In genomic region chr2:6866239-6866745, GRCh38 we compare ENCODE assay signal across 8 cellular contexts. TPM values are rescaled to one million over a fixed set of nuclear protein-coding genes. Genes with fewer than 3 reads are reported as not detected.
A peak's percentile ranks its signal among the peaks of the same experiment; 100 is the strongest.
DNase-seq lines count a peak whose midpoint lies in the region; ATAC-seq, FAIRE-seq and TF ChIP-seq lines count a peak whose summit lies in the region.

No MANE protein-coding gene starts in this region.

- H3K36me3 ChIP-seq in OCI-LY1 (ENCODE audit: insufficient read depth, low read length) (no peaks in the 10 kb centered on the region), astrocyte (ENCODE audit: insufficient read depth, low read length) (no peaks in the 10 kb centered on the region), spleen (peaks cover 0 to 22% (median 8%) of the 10 kb centered on the region in 6 donors)

- H2AFZ ChIP-seq in OCI-LY1 (ENCODE audit: low read length) = no peak overlapping the region
- peak overlapping the region; percentile 75 for H2AFZ ChIP-seq in astrocyte (ENCODE audit: low read depth, low read length)

- H3K27me3 ChIP-seq in OCI-LY1 (ENCODE audit: insufficient read depth, low read length) (no peaks in the 10 kb centered on the region; the same call in 1 of the 2 replicates), astrocyte (ENCODE audit: insufficient read depth, low read length) (peaks cover 2% of the 10 kb centered on the region), spleen (replicated peaks in 1 of 7) (no peaks in the 10 kb centered on the region)

- peaks cover 6% of the 10 kb centered on the region for H3K4me1 ChIP-seq in OCI-LY1 (ENCODE audit: insufficient read depth, low read length, severe bottlenecking)
- H3K4me1 ChIP-seq in astrocyte (ENCODE audit: insufficient read depth, low read length) = peaks cover 7% of the 10 kb centered on the region
- peaks cover 9 to 37% (median 28%) of the 10 kb centered on the region in 6 donors for H3K4me1 ChIP-seq in spleen

- H3K4me1 Mint-ChIP-seq in astrocyte (ENCODE audit: low read depth, unreplicated experiment) = peaks cover 22% of the 10 kb centered on the region

- no peak for TF ChIP-seq POLR2A in spleen (IDR thresholded peaks at IDR 0.05)

- H3K9me3 ChIP-seq in OCI-LY1 (ENCODE audit: low read length) (no peaks in the 10 kb centered on the region), astrocyte (ENCODE audit: insufficient read depth, low read depth, low read length) (no peaks in the 10 kb centered on the region), spleen (peaks cover 0 to 3% (median 0%) of the 10 kb centered on the region in 8 donors)

- H3K27ac Mint-ChIP-seq in astrocyte (ENCODE audit: unreplicated experiment) = peak overlapping the region; percentile 67

- intact Hi-C loops in spleen (cut with DNase I; ENCODE audit: low total_unique reads) = no loop called here

- ATAC-seq in GM19328 (IDR thresholded peaks at IDR 0.05; ENCODE audit: unreplicated experiment) (peak; percentile 33), HG03469 (IDR thresholded peaks at IDR 0.05; ENCODE audit: unreplicated experiment) (peak; percentile 34)

- TF ChIP-seq CTCF in OCI-LY1 (IDR thresholded peaks at IDR 0.05; ENCODE audit: low read length) (no peak), astrocyte (IDR thresholded peaks at IDR 0.05; ENCODE audit: insufficient read depth, low read depth, low read length) (peak; percentile 38), spleen (IDR thresholded peaks at IDR 0.05 in 8 of 11, conservative IDR thresholded peaks at IDR 0.05 in 3 of 11) (peak in 9 of 11 experiments; percentile 17 to 63 (median 40))

- H3K9ac ChIP-seq in OCI-LY1 (ENCODE audit: low read length) = no peak overlapping the region
- peak overlapping the region; percentile 73 for H3K9ac ChIP-seq in astrocyte (ENCODE audit: low read length)

- no peaks in the 10 kb centered on the region for H3K79me2 ChIP-seq in OCI-LY1 (ENCODE audit: insufficient read depth, low read length)
- H3K79me2 ChIP-seq in astrocyte (ENCODE audit: insufficient read depth, low read length) = no peaks in the 10 kb centered on the region

- H3K36me3 Mint-ChIP-seq in astrocyte (ENCODE audit: low read depth, unreplicated experiment) = peaks cover 18% of the 10 kb centered on the region

- H3K9me3 Mint-ChIP-seq in astrocyte (ENCODE audit: unreplicated experiment) = peaks cover 7% of the 10 kb centered on the region

- H3K27ac ChIP-seq in OCI-LY1 (ENCODE audit: low read depth, low read length, poor library complexity, severe bottlenecking) = no peak overlapping the region
- H3K27ac ChIP-seq in astrocyte (ENCODE audit: low read depth, low read length) = no peak overlapping the region
- peak overlapping the region; percentile 61 to 94 (median 88) for H3K27ac ChIP-seq in spleen

- peak; percentile 39 for DNase-seq in D341Med (ENCODE audit: low spot score)
- peak; percentile 18 for DNase-seq in astrocyte (ENCODE audit: low read depth)
- peak; percentile 39 for DNase-seq in iPS-NIHi7 (ENCODE audit: extremely low spot score)
- peak; percentile 77 for DNase-seq in spleen
- DNase-seq in GOT3 (lab: John Stamatoyannopoulos, UW) = no peak

- no peak for FAIRE-seq in astrocyte (lab: Jason Lieb, UNC)

- H3K9me2 ChIP-seq in OCI-LY1 (ENCODE audit: low read depth, low read length) = no peaks in the 10 kb centered on the region

- H4K20me1 ChIP-seq in OCI-LY1 (ENCODE audit: insufficient read depth, low read length) (no peaks in the 10 kb centered on the region), astrocyte (ENCODE audit: insufficient read depth, low read length) (no peaks in the 10 kb centered on the region)

- H3K27me3 Mint-ChIP-seq in astrocyte (ENCODE audit: low read depth, unreplicated experiment) = peaks cover 4% of the 10 kb centered on the region

- H3F3A ChIP-seq in OCI-LY1 (ENCODE audit: insufficient read depth, low read length) = no peaks in the 10 kb centered on the region

- peak overlapping the region; percentile 91 for H3K4me3 Mint-ChIP-seq in astrocyte (ENCODE audit: unreplicated experiment)

- H3K4me2 ChIP-seq in OCI-LY1 (ENCODE audit: low read length) = peak overlapping the region; percentile 63; the same call in 1 of the 2 replicates
- peak overlapping the region; percentile 92 for H3K4me2 ChIP-seq in astrocyte (ENCODE audit: low read length)

- WGBS in spleen, 5 donors = 5 to 8% (median 6%) methylated on average over 10 of the region's 10 CpGs

- H3K4me3 ChIP-seq in OCI-LY1 (ENCODE audit: low read depth, low read length, poor library complexity, severe bottlenecking) (peak overlapping the region; percentile 55), astrocyte (ENCODE audit: insufficient read depth, low read depth, low read length) (peak overlapping the region; percentile 67), spleen (peak overlapping the region; percentile 68 to 96 (median 90))

RNA-seq across cellular contexts. Expression of gene CMPK2, which starts 0.6 kb away (rescaled TPM):
- total RNA-seq in astrocyte (32.5 and 38.6 TPM in 2 replicates), spleen (10 to 100 TPM in 4 of 7 donors, 1 to 10 TPM in 3; 6.7 to 18.8 (median 12.0) TPM)
- 1 to 10 TPM; 2.5 to 8.0 (median 4.4) TPM for polyA plus RNA-seq in spleen

RNA-seq across cellular contexts. Expression of gene RSAD2, which starts 11.3 kb away (rescaled TPM):
- total RNA-seq in astrocyte (9.5 and 11.8 TPM in 2 replicates), spleen (10 to 100 TPM in 5 of 7 donors, 1 to 10 TPM in 2; 6.2 to 18.6 (median 12.0) TPM)
- 1 to 10 TPM; 2.1 to 4.7 (median 3.1) TPM for polyA plus RNA-seq in spleen

RNA-seq across cellular contexts. Expression of gene RNF144A, which starts 50.9 kb away (rescaled TPM):
- total RNA-seq in astrocyte (2.9 and 4.9 TPM in 2 replicates), spleen (10 to 100 TPM; 42.5 to 86.6 (median 67.1) TPM)
- 10 to 100 TPM in 1 of 3 donors, 1 to 10 TPM in 2; 3.8 to 12.5 (median 5.2) TPM for polyA plus RNA-seq in spleen

Comparison
In these comparisons a context has a peak if more than half of its experiments do, and no peak if none do; other contexts are left out.
1. H3K27ac ChIP-seq: peak in spleen (8 of 8); none in OCI-LY1 (single experiment) and astrocyte (single experiment).
2. Peak in every context shown above with its lines, with median percentiles within 50 percentile points of each other: H3K4me3 ChIP-seq.